1 cellular context compared by ENCODE assay signal in the genomic region with DNA sequence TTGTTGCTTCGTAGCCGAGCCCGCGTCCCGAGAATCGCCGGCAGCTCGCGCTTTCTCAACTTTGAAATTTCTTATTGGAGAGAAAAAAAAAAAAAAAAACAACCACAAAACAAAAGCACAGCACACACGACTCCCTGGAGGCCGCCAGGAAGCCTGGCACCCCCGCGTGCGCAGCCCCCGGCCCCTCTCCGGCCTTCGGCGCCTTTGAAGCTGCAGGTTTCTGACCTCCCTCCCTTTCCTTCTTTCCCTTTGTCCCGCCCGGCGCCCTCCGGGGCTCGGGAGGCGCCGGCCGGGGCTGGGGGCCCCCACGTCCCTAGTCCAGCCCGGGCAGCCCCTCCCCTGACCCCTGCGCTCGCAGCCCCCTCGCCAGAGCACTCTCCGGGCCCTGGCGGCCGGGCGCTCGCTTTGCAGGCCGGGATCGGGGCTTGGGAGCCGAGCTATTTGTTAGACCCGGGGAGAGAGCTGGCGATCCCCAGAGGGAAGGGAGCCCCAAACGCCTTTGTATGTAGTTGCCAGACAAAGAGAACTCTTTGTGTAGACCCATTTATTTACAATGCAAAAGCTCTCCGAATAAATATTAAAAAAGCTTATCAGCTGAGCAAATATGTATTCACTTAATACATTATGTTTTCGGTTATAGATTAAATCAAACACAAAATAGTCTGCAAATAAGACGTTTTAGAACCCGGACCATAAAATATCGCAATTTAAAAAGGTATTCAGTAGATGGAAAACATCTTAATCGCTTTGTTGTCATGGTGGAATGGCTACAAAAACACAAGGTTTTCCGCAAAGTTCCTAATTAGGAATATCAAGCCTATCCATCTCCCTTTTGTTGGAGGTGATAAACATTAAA.
TF ChIP-seq lines count a peak whose summit lies in the region.

No MANE protein-coding gene starts in this region.

TF ChIP-seq in K562, 482 proteins besides CTCF, POLR2A, EP300 and RAD21:
- TF ChIP-seq MCM7 (IDR thresholded peaks at IDR 0.05) = no peak
- TF ChIP-seq SMAD2 (IDR thresholded peaks at IDR 0.05; ENCODE audit: low read depth, low read length) = no peak
- TF ChIP-seq, protein P1, sequence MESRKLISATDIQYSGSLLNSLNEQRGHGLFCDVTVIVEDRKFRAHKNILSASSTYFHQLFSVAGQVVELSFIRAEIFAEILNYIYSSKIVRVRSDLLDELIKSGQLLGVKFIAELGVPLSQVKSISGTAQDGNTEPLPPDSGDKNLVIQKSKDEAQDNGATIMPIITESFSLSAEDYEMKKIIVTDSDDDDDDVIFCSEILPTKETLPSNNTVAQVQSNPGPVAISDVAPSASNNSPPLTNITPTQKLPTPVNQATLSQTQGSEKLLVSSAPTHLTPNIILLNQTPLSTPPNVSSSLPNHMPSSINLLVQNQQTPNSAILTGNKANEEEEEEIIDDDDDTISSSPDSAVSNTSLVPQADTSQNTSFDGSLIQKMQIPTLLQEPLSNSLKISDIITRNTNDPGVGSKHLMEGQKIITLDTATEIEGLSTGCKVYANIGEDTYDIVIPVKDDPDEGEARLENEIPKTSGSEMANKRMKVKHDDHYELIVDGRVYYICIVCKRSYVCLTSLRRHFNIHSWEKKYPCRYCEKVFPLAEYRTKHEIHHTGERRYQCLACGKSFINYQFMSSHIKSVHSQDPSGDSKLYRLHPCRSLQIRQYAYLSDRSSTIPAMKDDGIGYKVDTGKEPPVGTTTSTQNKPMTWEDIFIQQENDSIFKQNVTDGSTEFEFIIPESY (CRISPR knock-in tag; IDR thresholded peaks at IDR 0.05) = peak; percentile 54; the same call in 1 of the 2 replicates
- 0 out of 2 replicates have a peak, but pooled peaks have one; percentile 22 for TF ChIP-seq ZBTB7A (IDR thresholded peaks at IDR 0.05; ENCODE audit: borderline replicate concordance, control insufficient read depth, low read depth, low read length)
- TF ChIP-seq PHTF2 (CRISPR knock-in tag; IDR thresholded peaks at IDR 0.05) = no peak
